Comparison of ENCODE assay signal across 13 cellular contexts in the genomic region with DNA sequence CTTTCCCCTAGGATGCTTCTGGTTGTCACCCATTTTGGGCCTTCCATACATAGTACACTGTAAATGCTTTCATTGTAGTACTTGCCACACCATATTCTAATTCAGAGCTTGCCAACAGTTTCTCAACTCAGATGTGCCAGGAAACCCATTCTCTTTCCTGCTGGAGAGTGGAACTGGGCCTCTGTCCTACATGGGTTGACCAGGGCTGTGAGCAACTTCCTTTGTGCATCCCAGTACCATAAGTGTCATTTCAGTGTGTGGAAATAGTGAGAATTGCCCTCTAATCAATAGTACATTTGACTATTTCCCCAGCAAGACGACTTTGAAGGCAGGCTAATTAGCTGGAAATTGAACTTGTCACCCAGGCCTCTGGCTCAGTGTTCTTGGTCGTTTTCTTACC.
"Had no signal": no experiment of that assay in that cellular context is flagged by ENCODE, and none has a peak within 500 bp of the region (broad histone marks: within the 10 kb centered on the region; RNA-seq: fewer than 3 reads in every experiment).

No MANE protein-coding gene starts in this region.

- ATAC-seq: activated CD4-positive, CD25-positive, alpha-beta regulatory T cell treated with anti-CD3 and anti-CD28 coated beads, Interleukin-2, amount 50 U/mL, for 24 hours; activated CD8-positive, alpha-beta memory T cell treated with anti-CD3 and anti-CD28 coated beads, Interleukin-2, amount 10 ng/mL, durations not matched to agents 7 days and 5 days; activated T-cell treated with anti-CD3 and anti-CD28 coated beads, Interleukin-2, amount 50 U/mL, for 4 hours; naive thymus-derived CD8-positive, alpha-beta T cell; sciatic nerve had no signal

- H3K9me3 ChIP-seq: testis had no signal

- H3K27ac ChIP-seq: brain microvascular endothelial cell, testis had no signal

- H3K27me3 ChIP-seq: brain microvascular endothelial cell, testis had no signal

- H3K4me3 ChIP-seq: lung, testis had no signal

- H3K4me1 ChIP-seq: testis had no signal

- DNase-seq: activated CD8-positive, alpha-beta memory T cell treated with anti-CD3 and anti-CD28 coated beads, Interleukin-2, amount 10 ng/mL, durations not matched to agents 7 days and 5 days; activated gamma-delta T cell; activated T-cell treated with anti-CD3 and anti-CD28 coated beads, Interleukin-2, amount 50 U/mL, for 4 hours; brain microvascular endothelial cell; cerebellar nuclear complex; dermis blood vessel endothelial cell; naive thymus-derived CD8-positive, alpha-beta T cell; occipital lobe; stimulated activated CD4-positive, alpha-beta T cell treated with anti-CD3 and anti-CD28 coated beads, Interleukin-2, amount 100 ng/mL, for 24 hours; testis had no signal
